Comparison of ENCODE assay signal across 1 cellular context in genomic region chr7:106119719-106120118, GRCh38.
TF ChIP-seq lines count a peak whose summit lies in the region.

No MANE protein-coding gene starts in this region.

TF ChIP-seq in GM23338, 12 proteins besides CTCF, POLR2A, EP300 and RAD21 (continued from another document):
- TF ChIP-seq, protein P1, sequence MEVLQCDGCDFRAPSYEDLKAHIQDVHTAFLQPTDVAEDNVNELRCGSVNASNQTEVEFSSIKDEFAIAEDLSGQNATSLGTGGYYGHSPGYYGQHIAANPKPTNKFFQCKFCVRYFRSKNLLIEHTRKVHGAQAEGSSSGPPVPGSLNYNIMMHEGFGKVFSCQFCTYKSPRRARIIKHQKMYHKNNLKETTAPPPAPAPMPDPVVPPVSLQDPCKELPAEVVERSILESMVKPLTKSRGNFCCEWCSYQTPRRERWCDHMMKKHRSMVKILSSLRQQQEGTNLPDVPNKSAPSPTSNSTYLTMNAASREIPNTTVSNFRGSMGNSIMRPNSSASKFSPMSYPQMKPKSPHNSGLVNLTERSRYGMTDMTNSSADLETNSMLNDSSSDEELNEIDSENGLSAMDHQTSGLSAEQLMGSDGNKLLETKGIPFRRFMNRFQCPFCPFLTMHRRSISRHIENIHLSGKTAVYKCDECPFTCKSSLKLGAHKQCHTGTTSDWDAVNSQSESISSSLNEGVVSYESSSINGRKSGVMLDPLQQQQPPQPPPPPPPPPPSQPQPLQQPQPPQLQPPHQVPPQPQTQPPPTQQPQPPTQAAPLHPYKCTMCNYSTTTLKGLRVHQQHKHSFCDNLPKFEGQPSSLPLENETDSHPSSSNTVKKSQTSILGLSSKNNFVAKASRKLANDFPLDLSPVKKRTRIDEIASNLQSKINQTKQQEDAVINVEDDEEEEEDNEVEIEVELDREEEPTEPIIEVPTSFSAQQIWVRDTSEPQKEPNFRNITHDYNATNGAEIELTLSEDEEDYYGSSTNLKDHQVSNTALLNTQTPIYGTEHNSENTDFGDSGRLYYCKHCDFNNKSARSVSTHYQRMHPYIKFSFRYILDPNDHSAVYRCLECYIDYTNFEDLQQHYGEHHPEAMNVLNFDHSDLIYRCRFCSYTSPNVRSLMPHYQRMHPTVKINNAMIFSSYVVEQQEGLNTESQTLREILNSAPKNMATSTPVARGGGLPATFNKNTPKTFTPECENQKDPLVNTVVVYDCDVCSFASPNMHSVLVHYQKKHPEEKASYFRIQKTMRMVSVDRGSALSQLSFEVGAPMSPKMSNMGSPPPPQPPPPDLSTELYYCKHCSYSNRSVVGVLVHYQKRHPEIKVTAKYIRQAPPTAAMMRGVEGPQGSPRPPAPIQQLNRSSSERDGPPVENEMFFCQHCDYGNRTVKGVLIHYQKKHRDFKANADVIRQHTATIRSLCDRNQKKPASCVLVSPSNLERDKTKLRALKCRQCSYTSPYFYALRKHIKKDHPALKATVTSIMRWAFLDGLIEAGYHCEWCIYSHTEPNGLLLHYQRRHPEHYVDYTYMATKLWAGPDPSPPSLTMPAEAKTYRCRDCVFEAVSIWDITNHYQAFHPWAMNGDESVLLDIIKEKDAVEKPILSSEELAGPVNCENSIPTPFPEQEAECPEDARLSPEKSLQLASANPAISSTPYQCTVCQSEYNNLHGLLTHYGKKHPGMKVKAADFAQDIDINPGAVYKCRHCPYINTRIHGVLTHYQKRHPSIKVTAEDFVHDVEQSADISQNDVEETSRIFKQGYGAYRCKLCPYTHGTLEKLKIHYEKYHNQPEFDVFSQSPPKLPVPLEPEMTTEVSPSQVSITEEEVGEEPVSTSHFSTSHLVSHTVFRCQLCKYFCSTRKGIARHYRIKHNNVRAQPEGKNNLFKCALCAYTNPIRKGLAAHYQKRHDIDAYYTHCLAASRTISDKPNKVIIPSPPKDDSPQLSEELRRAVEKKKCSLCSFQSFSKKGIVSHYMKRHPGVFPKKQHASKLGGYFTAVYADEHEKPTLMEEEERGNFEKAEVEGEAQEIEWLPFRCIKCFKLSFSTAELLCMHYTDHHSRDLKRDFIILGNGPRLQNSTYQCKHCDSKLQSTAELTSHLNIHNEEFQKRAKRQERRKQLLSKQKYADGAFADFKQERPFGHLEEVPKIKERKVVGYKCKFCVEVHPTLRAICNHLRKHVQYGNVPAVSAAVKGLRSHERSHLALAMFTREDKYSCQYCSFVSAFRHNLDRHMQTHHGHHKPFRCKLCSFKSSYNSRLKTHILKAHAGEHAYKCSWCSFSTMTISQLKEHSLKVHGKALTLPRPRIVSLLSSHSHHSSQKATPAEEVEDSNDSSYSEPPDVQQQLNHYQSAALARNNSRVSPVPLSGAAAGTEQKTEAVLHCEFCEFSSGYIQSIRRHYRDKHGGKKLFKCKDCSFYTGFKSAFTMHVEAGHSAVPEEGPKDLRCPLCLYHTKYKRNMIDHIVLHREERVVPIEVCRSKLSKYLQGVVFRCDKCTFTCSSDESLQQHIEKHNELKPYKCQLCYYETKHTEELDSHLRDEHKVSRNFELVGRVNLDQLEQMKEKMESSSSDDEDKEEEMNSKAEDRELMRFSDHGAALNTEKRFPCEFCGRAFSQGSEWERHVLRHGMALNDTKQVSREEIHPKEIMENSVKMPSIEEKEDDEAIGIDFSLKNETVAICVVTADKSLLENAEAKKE (CRISPR knock-in tag; IDR thresholded peaks at IDR 0.05): no peak
- TF ChIP-seq ZNF114 (CRISPR knock-in tag; IDR thresholded peaks at IDR 0.05) (no peak), POLR2AphosphoS5 (IDR thresholded peaks at IDR 0.05; ENCODE audit: low read depth) (no peak), STAT1 (IDR thresholded peaks at IDR 0.05; ENCODE audit: unreplicated experiment) (no peak), EZH2phosphoT487 (IDR thresholded peaks at IDR 0.05; ENCODE audit: unreplicated experiment) (no peak), CREB1 (CRISPR knock-in tag; IDR thresholded peaks at IDR 0.05; ENCODE audit: low read depth) (no peak), EZH2 (IDR thresholded peaks at IDR 0.05; ENCODE audit: low read depth, unreplicated experiment) (no peak), JUNB (IDR thresholded peaks at IDR 0.05; ENCODE audit: unreplicated experiment) (no peak)
TF ChIP-seq in GM23338: peak in this region for 0.
